Comparison of ENCODE assay signal across 10 cellular contexts in the genomic region with DNA sequence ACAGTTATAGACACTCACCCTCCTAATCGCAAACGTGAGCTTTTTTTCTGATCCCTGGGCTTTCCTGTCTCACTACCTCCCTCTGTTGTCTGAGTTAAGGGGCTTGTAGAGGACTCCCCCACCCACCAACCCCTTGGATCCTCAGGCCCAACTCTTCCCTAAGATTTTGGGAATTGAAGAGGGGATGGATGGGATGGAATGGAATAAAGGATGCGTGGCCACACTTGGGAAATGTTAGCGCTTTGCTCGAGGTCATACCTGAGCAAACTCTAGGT. TPM values are rescaled to one million over a fixed set of nuclear protein-coding genes. Genes with fewer than 3 reads are reported as not detected.
DNase-seq lines count a peak whose midpoint lies in the region; ATAC-seq and TF ChIP-seq lines count a peak whose summit lies in the region.
"Had no signal": no experiment of that assay in that cellular context is flagged by ENCODE, and none has a peak within 500 bp of the region (broad histone marks: within the 10 kb centered on the region; RNA-seq: fewer than 3 reads in every experiment).

No MANE protein-coding gene starts in this region.

- H2BK15ac ChIP-seq in H9 (ENCODE audit: low read depth, low read length): no peak overlapping the region

- peaks cover 4 to 28% (median 13%) of the 10 kb centered on the region in 4 donors for H3K4me1 Mint-ChIP-seq in CD4-positive, alpha-beta memory T cell
- peaks cover 18 to 49% of the 10 kb centered on the region in 2 experiments for H3K4me1 Mint-ChIP-seq in H9
- H3K4me1 Mint-ChIP-seq in activated T-helper 1 cell treated with anti-CD3 and anti-CD28 coated beads, Interleukin-12 subunit alpha, Interleukin-12 subunit beta, Interleukin-2, Interleukin-4 antibody, amounts not matched to agents 30 ng/mL and 10 ng/mL and 1 ng/mL, durations not matched to agents 14 hours and 24 hours and 36 hours (ENCODE audit: low read depth): peaks cover 14% of the 10 kb centered on the region

- no peaks in the 10 kb centered on the region for H3K79me2 ChIP-seq in H9 (ENCODE audit: insufficient read depth, low read length)

- H3K27me3 Mint-ChIP-seq in CD4-positive, alpha-beta memory T cell: peaks cover 0 to 1% of the 10 kb centered on the region in 2 donors
- peaks cover 21% of the 10 kb centered on the region for H3K27me3 Mint-ChIP-seq in H9 (ENCODE audit: low read depth)
- peaks cover 6% of the 10 kb centered on the region for H3K27me3 Mint-ChIP-seq in activated T-helper 1 cell treated with anti-CD3 and anti-CD28 coated beads, Interleukin-12 subunit alpha, Interleukin-12 subunit beta, Interleukin-2, Interleukin-4 antibody, amounts not matched to agents 30 ng/mL and 10 ng/mL and 1 ng/mL, durations not matched to agents 14 hours and 24 hours and 36 hours (ENCODE audit: insufficient read depth)

- H4K91ac ChIP-seq in H9 (ENCODE audit: insufficient read length, low read depth, low read length): no peak overlapping the region

- peaks cover 19% of the 10 kb centered on the region for H3K4me1 ChIP-seq in CD4-positive, alpha-beta memory T cell (ENCODE audit: insufficient read depth, low read length)
- H3K4me1 ChIP-seq in H9 (ENCODE audit: insufficient read depth, low read length): no peaks in the 10 kb centered on the region
- H3K4me1 ChIP-seq in mesodermal cell (ENCODE audit: control insufficient read depth, insufficient read depth, low read length, poor library complexity, severe bottlenecking): no peaks in the 10 kb centered on the region

- H3K27ac Mint-ChIP-seq in CD4-positive, alpha-beta memory T cell: peak overlapping the region in 2 of 7 donors; percentile 44 to 70
- peak overlapping the region in 2 of 3 experiments; percentile 40 to 62; a peak in 2 of 7 replicates for H3K27ac Mint-ChIP-seq in H9
- no peak overlapping the region for H3K27ac Mint-ChIP-seq in activated T-helper 1 cell treated with anti-CD3 and anti-CD28 coated beads, Interleukin-12 subunit alpha, Interleukin-12 subunit beta, Interleukin-2, Interleukin-4 antibody, amounts not matched to agents 30 ng/mL and 10 ng/mL and 1 ng/mL, durations not matched to agents 14 hours and 24 hours and 36 hours

- no peak overlapping the region for H4K8ac ChIP-seq in H9 (replicated peaks; ENCODE audit: insufficient read length, low read depth, low read length)

- peak; percentile 60 for TF ChIP-seq CTCF in H9 (conservative IDR thresholded peaks at IDR 0.05)

- H3K9ac ChIP-seq in H9 (ENCODE audit: extremely low read depth, insufficient read length, low read length): no peak overlapping the region

- H3K4ac ChIP-seq in H9 (ENCODE audit: low read depth, low read length): no peak overlapping the region

- WGBS in H9 (ENCODE audit: extremely low coverage, insufficient read length, low lambda C conversion rate): no CpG with 5 or more reads among the region's 5 CpGs
- 60% methylated on average over 2 of the region's 5 CpGs; no CpG with 5 or more reads in 1 of the 2 experiments for WGBS in mesodermal cell (ENCODE audit: insufficient coverage in 2 of 2), 2 experiments

- intact Hi-C loops in CD4-positive, alpha-beta memory T cell (cut with micrococcal nuclease): loop anchor here (2.0 to 10.0 kb wide), 2 partner anchors 63 to 279 kb away; a partner anchor contains a TSS
- intact Hi-C loops in activated T-helper 1 cell treated with anti-CD3 and anti-CD28 coated beads, Interleukin-12 subunit alpha, Interleukin-12 subunit beta, Interleukin-2, Interleukin-4 antibody, amounts not matched to agents 30 ng/mL and 10 ng/mL and 1 ng/mL, durations not matched to agents 14 hours and 24 hours and 36 hours (cut with micrococcal nuclease): loop anchor here (2.0 to 10.0 kb wide), 6 partner anchors 63 to 1111 kb away; a partner anchor contains a TSS

- H4K20me1 ChIP-seq in H9 (ENCODE audit: control insufficient read depth, insufficient read depth, insufficient read length): no peaks in the 10 kb centered on the region

- peaks cover 15% of the 10 kb centered on the region for H3K23me2 ChIP-seq in H9 (ENCODE audit: insufficient read length, low read depth, low read length, poor library complexity, severe bottlenecking)

- CTCF ChIA-PET in CD4-positive, alpha-beta memory T cell (lab: Charles Lee; ENCODE audit: partially characterized antibody): no interaction called here

- peak overlapping the region; percentile 76 to 92 (median 87) for H3K4me3 Mint-ChIP-seq in CD4-positive, alpha-beta memory T cell
- peak overlapping the region; percentile 94 to 96 for H3K4me3 Mint-ChIP-seq in H9
- peak overlapping the region; percentile 76 for H3K4me3 Mint-ChIP-seq in activated T-helper 1 cell treated with anti-CD3 and anti-CD28 coated beads, Interleukin-12 subunit alpha, Interleukin-12 subunit beta, Interleukin-2, Interleukin-4 antibody, amounts not matched to agents 30 ng/mL and 10 ng/mL and 1 ng/mL, durations not matched to agents 14 hours and 24 hours and 36 hours

- no peak overlapping the region for H2AFZ ChIP-seq in H9 (ENCODE audit: low read length)

- H3K36me3 Mint-ChIP-seq in CD4-positive, alpha-beta memory T cell: peaks cover 0 to 1% of the 10 kb centered on the region in 2 donors
- peaks cover 0 to 3% (median 3%) of the 10 kb centered on the region in 3 experiments; a peak in 3 of 7 replicates for H3K36me3 Mint-ChIP-seq in H9 (ENCODE audit: insufficient read depth in 1 of 3, low read depth in 3 of 3)
- no peaks in the 10 kb centered on the region for H3K36me3 Mint-ChIP-seq in activated T-helper 1 cell treated with anti-CD3 and anti-CD28 coated beads, Interleukin-12 subunit alpha, Interleukin-12 subunit beta, Interleukin-2, Interleukin-4 antibody, amounts not matched to agents 30 ng/mL and 10 ng/mL and 1 ng/mL, durations not matched to agents 14 hours and 24 hours and 36 hours (ENCODE audit: low read depth)

- H3K27ac ChIP-seq in CD4-positive, alpha-beta memory T cell (ENCODE audit: low read depth, low read length): no peak overlapping the region
- H3K27ac ChIP-seq in H9 (ENCODE audit: insufficient read length, low read depth, low read length) (no peak overlapping the region), mesodermal cell (ENCODE audit: low read depth, low read length, severe bottlenecking) (no peak overlapping the region)

- H3K56ac ChIP-seq in H9 (ENCODE audit: insufficient read length, low read depth, low read length): no peak overlapping the region

- H3K4me3 ChIP-seq in CD4-positive, alpha-beta memory T cell (ENCODE audit: low read length in 2 of 2): no peak overlapping the region
- H3K4me3 ChIP-seq in mesodermal cell (ENCODE audit: extremely low read depth, insufficient read depth, low read length, poor library complexity, severe bottlenecking): peak overlapping the region; percentile 41
- H3K4me3 ChIP-seq: GM12878 had no signal

- no peaks in the 10 kb centered on the region for H3K36me3 ChIP-seq in CD4-positive, alpha-beta memory T cell (ENCODE audit: insufficient read depth, low read length)
- no peaks in the 10 kb centered on the region for H3K36me3 ChIP-seq in mesodermal cell (ENCODE audit: control insufficient read depth, insufficient read depth, low read length)

- no peak overlapping the region for H2BK5ac ChIP-seq in H9 (ENCODE audit: insufficient read length, low read length)

- H2BK120ac ChIP-seq in H9 (ENCODE audit: low read depth, low read length, poor library complexity, severe bottlenecking): no peak overlapping the region

- no peaks in the 10 kb centered on the region for H3K79me1 ChIP-seq in H9 (ENCODE audit: insufficient read depth, low read depth, low read length, poor library complexity, severe bottlenecking)

- POLR2A ChIA-PET in CD4-positive, alpha-beta memory T cell (lab: Charles Lee; ENCODE audit: partially characterized antibody): interaction anchor here (1.8 kb wide), 1 partner anchor 63 kb away, joined by 5 read pairs; no protein-coding TSS in a partner anchor

- H2BK12ac ChIP-seq in H9 (ENCODE audit: insufficient read length, low read depth, low read length): no peak overlapping the region

- ATAC-seq in HG03342 (IDR thresholded peaks at IDR 0.05; ENCODE audit: unreplicated experiment): no peak
- ATAC-seq: GM12878 had no signal

- H3K23ac ChIP-seq in H9 (ENCODE audit: insufficient read length, low read depth, low read length): no peak overlapping the region

- peak overlapping the region; percentile 87 for H3K4me2 ChIP-seq in H9 (ENCODE audit: insufficient read depth, insufficient read length, low read length)

- H3K18ac ChIP-seq in H9 (ENCODE audit: insufficient read length, low read depth, low read length): no peak overlapping the region

- no peak for DNase-seq in CD4-positive, alpha-beta memory T cell
- DNase-seq in H9 (no peak), NCI-H1417 treated with DMSO at 0.1 percent for 48 hours (lab: John Stamatoyannopoulos, UW) (no peak), hepatic stellate cell (ENCODE audit: low spot score) (no peak), activated gamma-delta T cell treated with Interleukin-2 at 50 U/mL for 16 hours (no peak)
- no peak for DNase-seq in activated T-helper 1 cell treated with anti-CD3 and anti-CD28 coated beads, Interleukin-12 subunit alpha, Interleukin-12 subunit beta, Interleukin-2, Interleukin-4 antibody, amounts not matched to agents 30 ng/mL and 10 ng/mL and 1 ng/mL, durations not matched to agents 14 hours and 24 hours and 36 hours (ENCODE audit: low spot score)
- DNase-seq: kidney glomerular epithelial cell had no signal

- no peak overlapping the region for H2BK20ac ChIP-seq in H9 (ENCODE audit: low read depth, low read length, poor library complexity, severe bottlenecking)

- no peak overlapping the region for H3T11ph ChIP-seq in H9 (ENCODE audit: low read length)

- H2AK5ac ChIP-seq in H9 (ENCODE audit: insufficient read length, low read length): no peak overlapping the region

- H4K5ac ChIP-seq in H9 (ENCODE audit: insufficient read length, low read depth, low read length): no peak overlapping the region

- no peaks in the 10 kb centered on the region for H3K27me3 ChIP-seq in CD4-positive, alpha-beta memory T cell (ENCODE audit: insufficient read depth, low read length)
- H3K27me3 ChIP-seq in H9 (ENCODE audit: insufficient read depth, low read length): no peaks in the 10 kb centered on the region

- no peak overlapping the region for H3K14ac ChIP-seq in H9 (ENCODE audit: insufficient read depth, low read length)

- peaks cover 0 to 3% (median 0%) of the 10 kb centered on the region in 8 donors for H3K9me3 Mint-ChIP-seq in CD4-positive, alpha-beta memory T cell
- peaks cover 0 to 28% of the 10 kb centered on the region in 2 experiments; a peak in 3 of 5 replicates for H3K9me3 Mint-ChIP-seq in H9
- no peaks in the 10 kb centered on the region for H3K9me3 Mint-ChIP-seq in activated T-helper 1 cell treated with anti-CD3 and anti-CD28 coated beads, Interleukin-12 subunit alpha, Interleukin-12 subunit beta, Interleukin-2, Interleukin-4 antibody, amounts not matched to agents 30 ng/mL and 10 ng/mL and 1 ng/mL, durations not matched to agents 14 hours and 24 hours and 36 hours

- H3K9me3 ChIP-seq in CD4-positive, alpha-beta memory T cell (ENCODE audit: control insufficient read depth in 1 of 2, low read length in 2 of 2): no peaks in the 10 kb centered on the region
- H3K9me3 ChIP-seq in H9 (ENCODE audit: control insufficient read depth, low read depth, low read length) (no peaks in the 10 kb centered on the region), mesodermal cell (ENCODE audit: control insufficient read depth, low read length) (no peaks in the 10 kb centered on the region)

RNA-seq across cellular contexts. Expression of a gene that starts 1.5 kb away (rescaled TPM):
- 1 to 10 TPM; 8.6 to 9.8 TPM for total RNA-seq in CD4-positive, alpha-beta memory T cell
- polyA plus RNA-seq in CD4-positive, alpha-beta memory T cell: 1 to 10 TPM; 1.5 to 2.2 TPM
- total RNA-seq in H9 (2021): 38.0 and 52.9 TPM in 2 replicates
- 7.4 and 9.1 TPM in 2 replicates for total RNA-seq in activated T-helper 1 cell treated with anti-CD3 and anti-CD28 coated beads, Interleukin-12 subunit alpha, Interleukin-12 subunit beta, Interleukin-2, Interleukin-4 antibody, amounts not matched to agents 30 ng/mL and 10 ng/mL and 1 ng/mL, durations not matched to agents 14 hours and 24 hours and 36 hours
- polyA plus RNA-seq in mesodermal cell (2013, experiment 1 of 2): 2.1 TPM
- polyA plus RNA-seq in mesodermal cell (2013, experiment 2 of 2): 3.1 TPM
